9 cellular contexts compared by ENCODE assay signal in genomic region chr5:116576043-116576713, GRCh38. TPM values are rescaled to one million over a fixed set of nuclear protein-coding genes. Genes with fewer than 3 reads are reported as not detected.
DNase-seq lines count a peak whose midpoint lies in the region; ATAC-seq, FAIRE-seq and TF ChIP-seq lines count a peak whose summit lies in the region.
"Had no signal": no experiment of that assay in that cellular context is flagged by ENCODE, and none has a peak within 500 bp of the region (broad histone marks: within the 10 kb centered on the region; RNA-seq: fewer than 3 reads in every experiment).

No MANE protein-coding gene starts in this region.

- peak; percentile 30 for ATAC-seq in GM18519 (IDR thresholded peaks at IDR 0.05; ENCODE audit: low FRiP score, unreplicated experiment)
- ATAC-seq in HG02943 (IDR thresholded peaks at IDR 0.05; ENCODE audit: low read depth, unreplicated experiment): peak; percentile 50
- peak; percentile 93 for ATAC-seq in K562
- ATAC-seq in gastrocnemius medialis: peak; percentile 18 to 43
- ATAC-seq: T-cell had no signal

- TF ChIP-seq CTCF in K562 (IDR thresholded peaks at IDR 0.05 in 2 of 3, conservative IDR thresholded peaks at IDR 0.05 in 1 of 3; ENCODE audit: insufficient read depth in 2 of 3, low read depth in 1 of 3, low read length in 3 of 3) (peak; percentile 59 to 67 (median 61)), gastrocnemius medialis (IDR thresholded peaks at IDR 0.05 in 4 of 5, conservative IDR thresholded peaks at IDR 0.05 in 1 of 5) (peak; percentile 39 to 83 (median 65))

- BruUV-seq in K562 (replicated peaks; lab: Mats Ljungman, UMichigan): no TSS peak

- no peaks in the 10 kb centered on the region for H3K9me3 ChIP-seq in K562 (replicated peaks; ENCODE audit: control insufficient read depth, insufficient read depth, low read depth, low read length)
- H3K9me3 ChIP-seq in gastrocnemius medialis: no peaks in the 10 kb centered on the region

- in situ Hi-C loops in K562 (cut with MboI): no loop called here
- in situ Hi-C loops in gastrocnemius medialis (cut with MboI; ENCODE audit: low sequenced_read_pairs in 4 of 4): no loop called here

- no peak for TF ChIP-seq POLR2A in K562 (conservative IDR thresholded peaks at IDR 0.05)
- TF ChIP-seq POLR2A in gastrocnemius medialis (IDR thresholded peaks at IDR 0.05): no peak

- CTCF ChIA-PET in K562 (lab: Yijun Ruan, JAX; ENCODE audit: low intra/inter-chr PET ratio): no interaction called here

- no peaks in the 10 kb centered on the region for H3K36me3 ChIP-seq in K562 (ENCODE audit: control insufficient read depth, insufficient read depth, low read length)
- H3K36me3 ChIP-seq in gastrocnemius medialis: no peaks in the 10 kb centered on the region

- H3K4me3 ChIP-seq in K562 (no peak overlapping the region), iPS-11a (ENCODE audit: low read depth, low read length) (peak overlapping the region; percentile 98), gastrocnemius medialis (peak overlapping the region; percentile 50 to 67 (median 60))

- 15% methylated on average over 28 of the region's 44 CpGs for WGBS in K562 (ENCODE audit: insufficient coverage, low coverage, missing lambda C conversion rate)

- H4K20me1 ChIP-seq in K562 (replicated peaks; ENCODE audit: control insufficient read depth, insufficient read depth, low read length): no peaks in the 10 kb centered on the region

- TF ChIP-seq RAD21 in K562 (CRISPR knock-in tag; conservative IDR thresholded peaks at IDR 0.05 in 1 of 2, IDR thresholded peaks at IDR 0.05 in 1 of 2): peak in 1 of 2 experiments; percentile 47; a peak in 2 of 4 replicates

- no peak overlapping the region for H3K27ac ChIP-seq in K562 (ENCODE audit: extremely low read depth, low read depth, low read length)
- peak overlapping the region; percentile 60 to 77 (median 72) for H3K27ac ChIP-seq in gastrocnemius medialis

- no peak for FAIRE-seq in K562 (lab: Jason Lieb, UNC)

- no peak overlapping the region for H2AFZ ChIP-seq in K562 (ENCODE audit: low read depth, low read length)

- no peaks in the 10 kb centered on the region for H3K9me1 ChIP-seq in K562 (ENCODE audit: control insufficient read depth, insufficient read depth, low read length)

- intact Hi-C loops in K562 (cut with micrococcal nuclease): loop anchor here (5.0 kb wide), 1 partner anchor 371 kb away; no protein-coding TSS in a partner anchor
- intact Hi-C loops in gastrocnemius medialis (cut with DNase I; ENCODE audit: low total_unique reads): loop anchor here (2.0 to 10.0 kb wide), 2 partner anchors 371 to 441 kb away; no protein-coding TSS in a partner anchor

- H3K27me3 ChIP-seq in K562 (ENCODE audit: control insufficient read depth in 2 of 2, insufficient read depth in 2 of 2, low read length in 2 of 2) (peaks cover 4 to 23% of the 10 kb centered on the region in 2 experiments; a peak in 3 of 5 replicates), gastrocnemius medialis (peaks cover 34 to 40% (median 36%) of the 10 kb centered on the region in 3 donors)

- POLR2A ChIA-PET in K562 (lab: Yijun Ruan, JAX): interaction anchor here (0.6 kb wide), 2 partner anchors 16 to 45 kb away, joined by 3 read pairs; no protein-coding TSS in a partner anchor

- no peak overlapping the region for H3K9ac ChIP-seq in K562 (ENCODE audit: insufficient read depth in 1 of 2, low read depth in 2 of 2, low read length in 2 of 2)

- DNase-seq in AG20443 (ENCODE audit: low spot score) (peak; percentile 79), NCI-H748 treated with DMSO at 0.1 percent for 48 hours (lab: John Stamatoyannopoulos, UW) (peak; percentile 90), K562 (ENCODE audit: extremely low read depth in 1 of 4, low spot score in 3 of 4) (peak; percentile 48 to 83 (median 78)), gastrocnemius medialis (no peak), amniotic stem cell (lab: John Stamatoyannopoulos, UW) (no peak)

- H3K4me1 ChIP-seq in K562 (replicated peaks in 1 of 2; ENCODE audit: control insufficient read depth in 2 of 2, insufficient read depth in 2 of 2, low read length in 2 of 2): peaks cover 0 to 14% of the 10 kb centered on the region in 2 experiments; a peak in 2 of 5 replicates
- peaks cover 13 to 30% of the 10 kb centered on the region in 2 donors for H3K4me1 ChIP-seq in gastrocnemius medialis

- H3K79me2 ChIP-seq in K562 (ENCODE audit: control insufficient read depth, insufficient read depth, low read length): no peaks in the 10 kb centered on the region

- no peak overlapping the region for H3K4me2 ChIP-seq in K562 (ENCODE audit: insufficient read depth, low read length)

- no peak for TF ChIP-seq EP300 in K562 (IDR thresholded peaks at IDR 0.05; ENCODE audit: low read length)

TF ChIP-seq in K562, 482 proteins besides CTCF, POLR2A, EP300 and RAD21:
- TF ChIP-seq SMC3 (conservative IDR thresholded peaks at IDR 0.05; ENCODE audit: insufficient read depth, low read depth, low read length): 0 out of 2 replicates have a peak, but pooled peaks have one; percentile 29
- no peak for TF ChIP-seq PREB (CRISPR knock-in tag; IDR thresholded peaks at IDR 0.05)

RNA-seq across cellular contexts. Expression of gene SEMA6A, which starts 1.6 kb away (rescaled TPM):
- total RNA-seq in K562 (2011; cell fraction: chromatin; rRNA removed; ENCODE audit: low replicate concordance): not detected in 2 replicates
- not detected in 2 replicates for total RNA-seq in K562 (2011; cell fraction: nucleolus; rRNA removed)
- total RNA-seq in K562 (2011; cell fraction: nucleoplasm; rRNA removed): not detected in 2 replicates
- not detected in 2 replicates for total RNA-seq in K562 (2014; rRNA removed)
- total RNA-seq in K562 (2014; rRNA removed; fragmentation: Illumina TruSeq; extraction: Trizol): not detected in 2 replicates
- total RNA-seq in K562 (2015; rRNA removed; fragmentation: Illumina TruSeq; extraction: Trizol): 0.25 TPM in 1 of 2 replicates, not detected in the other
- total RNA-seq in K562 (2021): 0.42 and 0.56 TPM in 2 replicates
- polyA plus RNA-seq in K562 (2011; rRNA removed): not detected in 2 replicates
- not detected in 2 replicates for polyA plus RNA-seq in K562 (2011; cell fraction: cytosol; rRNA removed)
- polyA plus RNA-seq in K562 (2011; cell fraction: nucleus; rRNA removed): 0.06 TPM in 2 replicates
- 1.2 and 1.5 TPM in 2 replicates for polyA plus RNA-seq in K562 (2012)
- not detected in 2 replicates for polyA plus RNA-seq in K562 (2014; fragmentation: Illumina TruSeq; extraction: Trizol)
- under 1 TPM; 0.04 to 0.10 TPM for polyA plus RNA-seq in K562 (2014; fragmentation: Nextera tagmentation; extraction: Ambion mirVana)
- not detected in 2 replicates for polyA plus RNA-seq in K562 (2014; rRNA removed)
- not detected in 2 replicates for polyA minus RNA-seq in K562 (2011; rRNA and poly(A)+ RNA removed)
- not detected in 2 replicates for polyA minus RNA-seq in K562 (2011; cell fraction: cytosol; rRNA and poly(A)+ RNA removed)
- polyA minus RNA-seq in K562 (2011; cell fraction: nucleus; rRNA and poly(A)+ RNA removed): not detected in 2 replicates
- total RNA-seq in gastrocnemius medialis: 1 to 10 TPM; 2.5 to 6.5 (median 2.7) TPM

Comparison
In these comparisons a context has a peak if more than half of its experiments do, and no peak if none do; other contexts are left out.
1. DNase-seq: peak in AG20443 (single experiment), NCI-H748 treated with DMSO at 0.1 percent for 48 hours (single experiment) and K562 (4 of 4); none in gastrocnemius medialis (0 of 2) and amniotic stem cell (single experiment).
2. ATAC-seq: peak in every context shown above with its lines; median percentile 93 in K562; 50 in HG02943; 30 in gastrocnemius medialis; 30 in GM18519.